ENCODE assay signal across 8 cellular contexts in genomic region chr9:113468-114266, GRCh38. TPM values are rescaled to one million over a fixed set of nuclear protein-coding genes. Genes with fewer than 3 reads are reported as not detected.
DNase-seq lines count a peak whose midpoint lies in the region; ATAC-seq, FAIRE-seq and TF ChIP-seq lines count a peak whose summit lies in the region.
"Not testable (repeated sequence)": the region's sequence is repeated elsewhere in the genome, so short reads cannot be mapped to it uniquely, and the experiment has no call there.

No MANE protein-coding gene starts in this region.

- peak overlapping the region; percentile 96 for H3K4me2 ChIP-seq in A549

- H3K36me3 ChIP-seq in RWPE2 (ENCODE audit: low read depth); esophagus muscularis mucosa; left lung: not testable (repeated sequence)

- H3K27me3 ChIP-seq in RWPE2 (ENCODE audit: insufficient read depth, poor library complexity, severe bottlenecking) (peaks cover 58% of the 10 kb centered on the region), esophagus muscularis mucosa (peaks cover 5 to 77% (median 36%) of the 10 kb centered on the region in 4 donors), left lung (peaks cover 55 to 96% of the 10 kb centered on the region in 2 donors)

- not testable (repeated sequence) for H3K27ac ChIP-seq in A549; RWPE2 (ENCODE audit: poor library complexity, severe bottlenecking); esophagus muscularis mucosa (replicated peaks in 1 of 4); left lung

- not testable (repeated sequence) for FAIRE-seq in A549 (lab: Jason Lieb, UNC)

- not testable (repeated sequence) for TF ChIP-seq CTCF in A549 (IDR thresholded peaks at IDR 0.05); RWPE2 (IDR thresholded peaks at IDR 0.05; ENCODE audit: poor library complexity, severe bottlenecking); esophagus muscularis mucosa (IDR thresholded peaks at IDR 0.05); left lung (IDR thresholded peaks at IDR 0.05)

- no CpG with 5 or more reads among the region's 111 CpGs for WGBS in A549 (ENCODE audit: missing lambda C conversion rate)
- WGBS in esophagus muscularis mucosa = under 1% methylated on average over 31 of the region's 111 CpGs

- CTCF ChIA-PET in A549 (lab: Yijun Ruan, JAX) = not testable (repeated sequence)

- not testable (repeated sequence) for TF ChIP-seq EP300 in A549 (IDR thresholded peaks at IDR 0.05); esophagus muscularis mucosa (IDR thresholded peaks at IDR 0.05)

- not testable (repeated sequence) for H3K9me3 ChIP-seq in A549; RWPE2 (ENCODE audit: severe bottlenecking); esophagus muscularis mucosa; left lung

- intact Hi-C loops in esophagus muscularis mucosa (cut with DNase I); left lung (cut with DNase I): not testable (repeated sequence)

- H3K4me3 ChIP-seq in A549 (peak overlapping the region; percentile 50), RWPE2 (ENCODE audit: severe bottlenecking) (peak overlapping the region; percentile 14), esophagus muscularis mucosa (peak overlapping the region; percentile 47 to 51 (median 49)), left lung (peak overlapping the region; percentile 28 to 43)

- not testable (repeated sequence) for H3K4me1 ChIP-seq in A549; RWPE2 (ENCODE audit: insufficient read depth, poor library complexity, severe bottlenecking)
- H3K4me1 ChIP-seq in esophagus muscularis mucosa (peaks cover 8 to 35% (median 29%) of the 10 kb centered on the region in 4 donors), left lung (peaks cover 11 to 20% of the 10 kb centered on the region in 2 donors)

- POLR2A ChIA-PET in A549 (lab: Yijun Ruan, JAX) = not testable (repeated sequence)

- DNase-seq in A549 (ENCODE audit: low read depth in 1 of 2, low spot score in 1 of 2) (peak in 1 of 2 experiments; percentile 14), left lung (peak in 1 of 2 donors; percentile 84), retina (peak; percentile 84)
- DNase-seq in RWPE2 (ENCODE audit: low spot score); esophagus muscularis mucosa (ENCODE audit: extremely low spot score): not testable (repeated sequence)
- DNase-seq in activated naive CD4-positive, alpha-beta T cell treated with anti-CD3 and anti-CD28 coated beads, Interleukin-2, amount 50 U/mL, for 16 hours = peak; percentile 25

- TF ChIP-seq POLR2A in A549 (IDR thresholded peaks at IDR 0.05; ENCODE audit: low read length); esophagus muscularis mucosa (IDR thresholded peaks at IDR 0.05; ENCODE audit: low read depth): not testable (repeated sequence)

- ATAC-seq in A549 (peak; percentile 30 to 79), GM18519 (IDR thresholded peaks at IDR 0.05; ENCODE audit: low FRiP score, unreplicated experiment) (peak; percentile 58), HG02938 (IDR thresholded peaks at IDR 0.05; ENCODE audit: unreplicated experiment) (peak; percentile 61), RWPE2 (ENCODE audit: low read depth) (peak; percentile 37), left lung (peak; percentile 75)

- not testable (repeated sequence) for TF ChIP-seq RAD21 in A549 (conservative IDR thresholded peaks at IDR 0.05 in 1 of 2, IDR thresholded peaks at IDR 0.05 in 1 of 2)

TF ChIP-seq in A549, 52 proteins besides CTCF, POLR2A, EP300 and RAD21:
- TF ChIP-seq MAX (IDR thresholded peaks at IDR 0.05) (peak; percentile 15; the same call in 1 of the 2 replicates), CBX8 (IDR thresholded peaks at IDR 0.05) (peak; percentile 49; the same call in 1 of the 2 replicates)
TF ChIP-seq in A549: peak in this region for 2; not testable (repeated sequence) for 50.

RNA-seq across cellular contexts. Expression of gene FOXD4, which starts 4.5 kb away (rescaled TPM):
- polyA plus RNA-seq in A549 (2011; rRNA removed) = 0.33 and 0.35 TPM in 2 replicates
- polyA plus RNA-seq in A549 (2012; cell fraction: cytosol; rRNA removed) = 0.45 and 0.60 TPM in 2 replicates
- polyA plus RNA-seq in A549 (2012; cell fraction: nucleus; rRNA removed) = 1.8 and 1.9 TPM in 2 replicates
- 0.45 to 0.50 TPM (median 0.49 TPM) in 3 replicates for polyA plus RNA-seq in A549 (2017; fragmentation: RNase III; extraction: RNeasy Plus Mini Kit Qiagen cat#74134 plus additional on column Dnase treatment)
- polyA minus RNA-seq in A549 (2011; rRNA and poly(A)+ RNA removed) = 0.12 TPM in 1 of 2 replicates, not detected in the other
- under 1 TPM; 0.32 to 0.42 (median 0.37) TPM for total RNA-seq in esophagus muscularis mucosa
- total RNA-seq in left lung = under 1 TPM; 0.64 to 0.71 TPM
